Comparison of ENCODE assay signal across 1 cellular context in genomic region chr19:11356676-11357550, GRCh38.
TF ChIP-seq lines count a peak whose summit lies in the region.

No MANE protein-coding gene starts in this region.

TF ChIP-seq in WTC11, 78 proteins besides CTCF, POLR2A, EP300 and RAD21 (continued from another document):
- no peak for TF ChIP-seq ZNF532 (CRISPR knock-in tag; IDR thresholded peaks at IDR 0.05; ENCODE audit: borderline replicate concordance)
- TF ChIP-seq PRDM15 (CRISPR knock-in tag; IDR thresholded peaks at IDR 0.05), result no peak
- TF ChIP-seq RELA (CRISPR knock-in tag; IDR thresholded peaks at IDR 0.05; ENCODE audit: borderline replicate concordance), result no peak
- TF ChIP-seq ZNF138 (CRISPR knock-in tag; conservative IDR thresholded peaks at IDR 0.05), result no peak
- no peak for TF ChIP-seq CREB1 (CRISPR knock-in tag; IDR thresholded peaks at IDR 0.05)
- TF ChIP-seq ZNF671 (CRISPR knock-in tag; IDR thresholded peaks at IDR 0.05), result no peak
- no peak for TF ChIP-seq MAX (CRISPR knock-in tag; IDR thresholded peaks at IDR 0.05)
- no peak for TF ChIP-seq TEAD4 (CRISPR knock-in tag; IDR thresholded peaks at IDR 0.05)
- no peak for TF ChIP-seq GTF2I (CRISPR knock-in tag; conservative IDR thresholded peaks at IDR 0.05)
- no peak for TF ChIP-seq ESRRA (CRISPR knock-in tag; IDR thresholded peaks at IDR 0.05; ENCODE audit: borderline replicate concordance)
- TF ChIP-seq JAZF1 (CRISPR knock-in tag; IDR thresholded peaks at IDR 0.05), result no peak
- TF ChIP-seq USF2 (CRISPR knock-in tag; IDR thresholded peaks at IDR 0.05), result no peak
- no peak for TF ChIP-seq E2F5 (CRISPR knock-in tag; IDR thresholded peaks at IDR 0.05)
- TF ChIP-seq ZNF423 (CRISPR knock-in tag; IDR thresholded peaks at IDR 0.05), result no peak
